ENCODE assay signal across 7 cellular contexts in genomic region chr9:97803167-97804058, GRCh38. TPM values are rescaled to one million over a fixed set of nuclear protein-coding genes. Genes with fewer than 3 reads are reported as not detected.
DNase-seq lines count a peak whose midpoint lies in the region; ATAC-seq and TF ChIP-seq lines count a peak whose summit lies in the region.

No MANE protein-coding gene starts in this region.

- DNase-seq in NCI-H2196 (lab: John Stamatoyannopoulos, UW; ENCODE audit: unreplicated experiment) (peak; percentile 81), choroid plexus epithelial cell (ENCODE audit: low read depth) (peak; percentile 44), left lobe of liver (ENCODE audit: low spot score) (peak; percentile 90)
- peak; percentile 39 to 57 for DNase-seq in activated CD4-positive, alpha-beta T cell treated with anti-CD3 and anti-CD28 coated beads for 24 hours (ENCODE audit: low read depth in 2 of 2)
- DNase-seq in stimulated activated CD4-positive, alpha-beta T cell treated with anti-CD3 and anti-CD28 coated beads, Interleukin-1b, Interleukin-23, amount 100 ng/mL, for 48 hours, result peak; percentile 69

- peak overlapping the region; percentile 51 for H3K4me3 ChIP-seq in choroid plexus epithelial cell (ENCODE audit: low read depth, low read length)

- no peak for TF ChIP-seq CTCF in choroid plexus epithelial cell (conservative IDR thresholded peaks at IDR 0.05; ENCODE audit: low read depth, low read length)

- peak; percentile 55 for ATAC-seq in GM18519 (IDR thresholded peaks at IDR 0.05; ENCODE audit: low FRiP score, unreplicated experiment)
- peak; percentile 60 for ATAC-seq in HG02938 (IDR thresholded peaks at IDR 0.05; ENCODE audit: unreplicated experiment)
- peak; percentile 97 for ATAC-seq in left lobe of liver

RNA-seq across cellular contexts. Expression of gene FOXE1, which starts 49.6 kb away (rescaled TPM):
- not detected for total RNA-seq in left lobe of liver

Comparison
In these comparisons a context has a peak if more than half of its experiments do, and no peak if none do; other contexts are left out.
1. Peak in every context shown above with its lines: DNase-seq, ATAC-seq and H3K4me3 ChIP-seq.